17 cellular contexts compared by ENCODE assay signal in the genomic region with DNA sequence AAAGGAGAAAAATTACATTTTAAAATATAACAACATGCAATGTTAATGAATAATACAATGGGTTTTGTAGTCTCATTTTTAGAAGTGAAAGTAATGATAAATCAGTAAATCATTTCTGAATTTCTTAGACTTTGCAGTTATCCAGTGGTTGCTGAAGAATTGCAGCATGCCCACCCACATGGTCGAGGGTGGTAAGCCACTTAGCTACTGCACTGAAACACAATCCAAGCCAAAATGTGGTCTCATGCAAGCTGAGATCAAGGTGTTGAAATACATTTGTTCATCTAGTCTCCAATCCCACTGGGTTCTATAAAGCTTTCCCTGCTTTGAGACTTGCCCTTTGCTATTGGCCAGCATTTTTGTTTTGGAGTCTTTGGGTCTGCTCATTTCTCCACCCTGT.
DNase-seq lines count a peak whose midpoint lies in the region; ATAC-seq and TF ChIP-seq lines count a peak whose summit lies in the region.
"Had no signal": no experiment of that assay in that cellular context is flagged by ENCODE, and none has a peak within 500 bp of the region (broad histone marks: within the 10 kb centered on the region; RNA-seq: fewer than 3 reads in every experiment).

No MANE protein-coding gene starts in this region.

- no peak overlapping the region for H3K4me2 ChIP-seq in OCI-LY1 (ENCODE audit: low read length)
- H3K4me2 ChIP-seq in neuronal stem cell (ENCODE audit: insufficient read depth, low read length, poor library complexity, severe bottlenecking), result no peak overlapping the region
- H3K4me2 ChIP-seq: PC-9 had no signal

- H3K4me1 Mint-ChIP-seq in activated CD8-positive, alpha-beta T cell treated with anti-CD3 and anti-CD28 coated beads for 36 hours (ENCODE audit: low read depth), result peaks cover 34% of the 10 kb centered on the region
- no peaks in the 10 kb centered on the region for H3K4me1 Mint-ChIP-seq in activated CD8-positive, alpha-beta T cell treated with anti-CD3 and anti-CD28 coated beads, Interleukin-2, amount 10 ng/mL, durations not matched to agents 7 days and 5 days (ENCODE audit: low read depth)
- H3K4me1 Mint-ChIP-seq in CD8-positive, alpha-beta T cell (ENCODE audit: low read depth), result peaks cover 49% of the 10 kb centered on the region

- H3K4me3 Mint-ChIP-seq in activated CD8-positive, alpha-beta T cell treated with anti-CD3 and anti-CD28 coated beads for 36 hours, result no peak overlapping the region
- no peak overlapping the region for H3K4me3 Mint-ChIP-seq in activated CD8-positive, alpha-beta T cell treated with anti-CD3 and anti-CD28 coated beads, Interleukin-2, amount 10 ng/mL, durations not matched to agents 7 days and 5 days
- no peak overlapping the region for H3K4me3 Mint-ChIP-seq in CD8-positive, alpha-beta T cell
- H3K4me3 Mint-ChIP-seq: HFFc6 had no signal

- no peaks in the 10 kb centered on the region for H3K79me2 ChIP-seq in OCI-LY1 (ENCODE audit: insufficient read depth, low read length)

- no peak overlapping the region for H4K91ac ChIP-seq in neuronal stem cell (ENCODE audit: low read depth, low read length, poor library complexity)

- no peak overlapping the region for H3K4ac ChIP-seq in neuronal stem cell (ENCODE audit: low read length)

- intact Hi-C loops in activated CD8-positive, alpha-beta T cell treated with anti-CD3 and anti-CD28 coated beads for 36 hours (cut with micrococcal nuclease), result no loop called here
- intact Hi-C loops in CD8-positive, alpha-beta T cell (cut with DNase I, micrococcal nuclease), result loop anchor here in 1 of 2 experiments (2.0 kb wide), 1 partner anchor 77 kb away; no protein-coding TSS in a partner anchor
- intact Hi-C loops in lower lobe of right lung (cut with DNase I), result no loop called here

- H2AK5ac ChIP-seq in neuronal stem cell (ENCODE audit: low read depth, low read length), result no peak overlapping the region

- H3K18ac ChIP-seq in neuronal stem cell (ENCODE audit: low read length), result peak overlapping the region; percentile 15

- H3K9me2 ChIP-seq in OCI-LY1 (ENCODE audit: low read depth, low read length), result no peaks in the 10 kb centered on the region

- POLR2A ChIA-PET in activated CD8-positive, alpha-beta T cell treated with anti-CD3 and anti-CD28 coated beads for 36 hours (lab: Charles Lee), result interaction anchor here (0.6 kb wide), 1 partner anchor 187 kb away, joined by 3 read pairs; no protein-coding TSS in a partner anchor
- POLR2A ChIA-PET in activated CD8-positive, alpha-beta T cell treated with anti-CD3 and anti-CD28 coated beads, Interleukin-2, amount 10 ng/mL, durations not matched to agents 7 days and 5 days (lab: Charles Lee), result no interaction called here
- POLR2A ChIA-PET in CD8-positive, alpha-beta T cell (lab: Charles Lee), result no interaction called here

- no peak overlapping the region for H3K14ac ChIP-seq in neuronal stem cell (ENCODE audit: low read length)

- no peaks in the 10 kb centered on the region for H3K9me3 ChIP-seq in CD8-positive, alpha-beta T cell (ENCODE audit: low read length)
- no peaks in the 10 kb centered on the region for H3K9me3 ChIP-seq in OCI-LY1 (ENCODE audit: low read length)
- H3K9me3 ChIP-seq in neuronal stem cell (replicated peaks in 1 of 2; ENCODE audit: control insufficient read depth in 2 of 2, insufficient read depth in 1 of 2, low read depth in 1 of 2, low read length in 2 of 2), result no peaks in the 10 kb centered on the region
- no peaks in the 10 kb centered on the region for H3K9me3 ChIP-seq in lower lobe of right lung

- WGBS in neuronal stem cell (ENCODE audit: extremely low coverage in 2 of 2, insufficient read length in 2 of 2, insufficient replicate concordance in 1 of 2), 2 donors, result no CpG with 5 or more reads among the region's 1 CpG

- no peak overlapping the region for H2BK12ac ChIP-seq in neuronal stem cell (ENCODE audit: low read length)

- H3K9ac ChIP-seq in OCI-LY1 (ENCODE audit: low read length) (no peak overlapping the region; the same call in 1 of the 2 replicates), neuronal stem cell (ENCODE audit: low read depth, low read length, poor library complexity) (no peak overlapping the region)

- no peak for TF ChIP-seq CTCF in activated CD8-positive, alpha-beta T cell treated with anti-CD3 and anti-CD28 coated beads for 36 hours (IDR thresholded peaks at IDR 0.05)
- TF ChIP-seq CTCF in CD8-positive, alpha-beta T cell (IDR thresholded peaks at IDR 0.05), result no peak
- no peak for TF ChIP-seq CTCF in OCI-LY1 (IDR thresholded peaks at IDR 0.05; ENCODE audit: low read length)
- TF ChIP-seq CTCF in lower lobe of right lung (IDR thresholded peaks at IDR 0.05), result no peak

- peaks cover 33% of the 10 kb centered on the region for H3K36me3 Mint-ChIP-seq in activated CD8-positive, alpha-beta T cell treated with anti-CD3 and anti-CD28 coated beads for 36 hours (ENCODE audit: low read depth)
- peaks cover 5% of the 10 kb centered on the region for H3K36me3 Mint-ChIP-seq in activated CD8-positive, alpha-beta T cell treated with anti-CD3 and anti-CD28 coated beads, Interleukin-2, amount 10 ng/mL, durations not matched to agents 7 days and 5 days (ENCODE audit: low read depth)
- H3K36me3 Mint-ChIP-seq in CD8-positive, alpha-beta T cell, result peaks cover 63% of the 10 kb centered on the region

- H3K36me3 ChIP-seq in CD8-positive, alpha-beta T cell (ENCODE audit: insufficient read depth, low read length), result no peaks in the 10 kb centered on the region
- H3K36me3 ChIP-seq in OCI-LY1 (ENCODE audit: insufficient read depth, low read length), result no peaks in the 10 kb centered on the region; the same call in 1 of the 2 replicates
- peaks cover 0 to 6% of the 10 kb centered on the region in 2 donors for H3K36me3 ChIP-seq in neuronal stem cell (replicated peaks in 1 of 2; ENCODE audit: control insufficient read depth in 2 of 2, insufficient read depth in 2 of 2, low read length in 2 of 2)
- H3K36me3 ChIP-seq in lower lobe of right lung, result no peaks in the 10 kb centered on the region

- H3K27me3 Mint-ChIP-seq in activated CD8-positive, alpha-beta T cell treated with anti-CD3 and anti-CD28 coated beads for 36 hours, result no peaks in the 10 kb centered on the region
- no peaks in the 10 kb centered on the region for H3K27me3 Mint-ChIP-seq in activated CD8-positive, alpha-beta T cell treated with anti-CD3 and anti-CD28 coated beads, Interleukin-2, amount 10 ng/mL, durations not matched to agents 7 days and 5 days (ENCODE audit: low read depth)
- H3K27me3 Mint-ChIP-seq in CD8-positive, alpha-beta T cell (ENCODE audit: low read depth), result no peaks in the 10 kb centered on the region

- no peaks in the 10 kb centered on the region for H3K27me3 ChIP-seq in CD8-positive, alpha-beta T cell (ENCODE audit: insufficient read depth, low read length)
- H3K27me3 ChIP-seq in OCI-LY1 (ENCODE audit: insufficient read depth, low read length) (no peaks in the 10 kb centered on the region), neuronal stem cell (ENCODE audit: control insufficient read depth in 3 of 3, insufficient read depth in 3 of 3, low read depth in 1 of 3, low read length in 3 of 3) (no peaks in the 10 kb centered on the region), lower lobe of right lung (ENCODE audit: low read depth) (no peaks in the 10 kb centered on the region)

- no peaks in the 10 kb centered on the region for H4K20me1 ChIP-seq in OCI-LY1 (ENCODE audit: insufficient read depth, low read length)

- no peak overlapping the region for H3K27ac ChIP-seq in CD8-positive, alpha-beta T cell (ENCODE audit: low read depth, low read length)
- H3K27ac ChIP-seq in OCI-LY1 (ENCODE audit: low read depth, low read length, poor library complexity, severe bottlenecking), result peak overlapping the region; percentile 94
- no peak overlapping the region for H3K27ac ChIP-seq in neuronal stem cell (replicated peaks; ENCODE audit: low read length)
- no peak overlapping the region for H3K27ac ChIP-seq in lower lobe of right lung
- H3K27ac ChIP-seq: C4-2B, PC-9, RWPE1 had no signal

- peak; percentile 37 for ATAC-seq in activated CD8-positive, alpha-beta T cell treated with anti-CD3 and anti-CD28 coated beads for 36 hours
- no peak for ATAC-seq in activated CD8-positive, alpha-beta T cell treated with anti-CD3 and anti-CD28 coated beads, Interleukin-2, amount 10 ng/mL, durations not matched to agents 7 days and 5 days
- no peak for ATAC-seq in CD8-positive, alpha-beta T cell
- no peak for ATAC-seq in lower lobe of right lung

- H3K9me3 Mint-ChIP-seq in activated CD8-positive, alpha-beta T cell treated with anti-CD3 and anti-CD28 coated beads for 36 hours, result no peaks in the 10 kb centered on the region
- no peaks in the 10 kb centered on the region for H3K9me3 Mint-ChIP-seq in activated CD8-positive, alpha-beta T cell treated with anti-CD3 and anti-CD28 coated beads, Interleukin-2, amount 10 ng/mL, durations not matched to agents 7 days and 5 days (ENCODE audit: insufficient read depth)
- no peaks in the 10 kb centered on the region for H3K9me3 Mint-ChIP-seq in CD8-positive, alpha-beta T cell

- CTCF ChIA-PET in activated CD8-positive, alpha-beta T cell treated with anti-CD3 and anti-CD28 coated beads for 36 hours (lab: Charles Lee), result interaction anchor here (1.2 kb wide), 1 partner anchor 12 kb away, joined by 3 read pairs; no protein-coding TSS in a partner anchor
- CTCF ChIA-PET in activated CD8-positive, alpha-beta T cell treated with anti-CD3 and anti-CD28 coated beads, Interleukin-2, amount 10 ng/mL, durations not matched to agents 7 days and 5 days (lab: Charles Lee), result no interaction called here
- CTCF ChIA-PET in CD8-positive, alpha-beta T cell (lab: Charles Lee), result no interaction called here

- no peak overlapping the region for H3K27ac Mint-ChIP-seq in activated CD8-positive, alpha-beta T cell treated with anti-CD3 and anti-CD28 coated beads for 36 hours
- no peak overlapping the region for H3K27ac Mint-ChIP-seq in activated CD8-positive, alpha-beta T cell treated with anti-CD3 and anti-CD28 coated beads, Interleukin-2, amount 10 ng/mL, durations not matched to agents 7 days and 5 days
- peak overlapping the region; percentile 35 for H3K27ac Mint-ChIP-seq in CD8-positive, alpha-beta T cell
- H3K27ac Mint-ChIP-seq: HFFc6 had no signal

- H2BK15ac ChIP-seq in neuronal stem cell (ENCODE audit: low read length), result no peak overlapping the region

- no peak overlapping the region for H2BK120ac ChIP-seq in neuronal stem cell (ENCODE audit: low read depth, low read length)

- H3F3A ChIP-seq in OCI-LY1 (ENCODE audit: insufficient read depth, low read length), result no peaks in the 10 kb centered on the region

- H3K23ac ChIP-seq in neuronal stem cell (ENCODE audit: low read depth, low read length, poor library complexity), result no peak overlapping the region

- H3K4me3 ChIP-seq in CD8-positive, alpha-beta T cell (ENCODE audit: low read depth, low read length), result no peak overlapping the region
- no peak overlapping the region for H3K4me3 ChIP-seq in OCI-LY1 (ENCODE audit: low read depth, low read length, poor library complexity, severe bottlenecking)
- no peak overlapping the region for H3K4me3 ChIP-seq in neuronal stem cell (ENCODE audit: low read length in 2 of 2)
- H3K4me3 ChIP-seq in lower lobe of right lung, result no peak overlapping the region
- H3K4me3 ChIP-seq: PC-9 had no signal

- H2AFZ ChIP-seq in OCI-LY1 (ENCODE audit: low read length), result no peak overlapping the region
- H2AFZ ChIP-seq in neuronal stem cell (ENCODE audit: low read length), result no peak overlapping the region
- H2AFZ ChIP-seq: PC-9 had no signal

- no peak overlapping the region for H4K8ac ChIP-seq in neuronal stem cell (ENCODE audit: low read depth, low read length)

- DNase-seq in activated CD8-positive, alpha-beta T cell treated with anti-CD3 and anti-CD28 coated beads for 36 hours, result peak; percentile 31
- DNase-seq in activated CD8-positive, alpha-beta T cell treated with anti-CD3 and anti-CD28 coated beads, Interleukin-2, amount 10 ng/mL, durations not matched to agents 7 days and 5 days, result no peak
- no peak for DNase-seq in CD8-positive, alpha-beta T cell
- DNase-seq in neuronal stem cell (ENCODE audit: low spot score) (no peak), lower lobe of right lung (no peak), medulla oblongata (ENCODE audit: extremely low spot score) (no peak)
- DNase-seq: AML-193, DMS79 treated with DMSO at 0.1 percent for 48 hours, H7, HFFc6, NCI-H510A, NCI-H774, PC-9, SIG-M5 had no signal

- H2BK5ac ChIP-seq in neuronal stem cell (ENCODE audit: low read length), result no peak overlapping the region

- H3K79me1 ChIP-seq in neuronal stem cell (ENCODE audit: low read depth, low read length), result no peaks in the 10 kb centered on the region

- H3K4me1 ChIP-seq in CD8-positive, alpha-beta T cell (ENCODE audit: insufficient read depth, low read length), result no peaks in the 10 kb centered on the region
- H3K4me1 ChIP-seq in OCI-LY1 (ENCODE audit: insufficient read depth, low read length, severe bottlenecking) (peaks cover 57% of the 10 kb centered on the region), neuronal stem cell (ENCODE audit: control insufficient read depth in 2 of 2, insufficient read depth in 1 of 2, low read depth in 1 of 2, low read length in 2 of 2) (peaks cover 5% of the 10 kb centered on the region in 2 donors), lower lobe of right lung (no peaks in the 10 kb centered on the region)
